In genomic region chr6:35489066-35489465, GRCh38 we compare ENCODE assay signal across 17 cellular contexts. TPM values are rescaled to one million over a fixed set of nuclear protein-coding genes. Genes with fewer than 3 reads are reported as not detected.
DNase-seq lines count a peak whose midpoint lies in the region; ATAC-seq and TF ChIP-seq lines count a peak whose summit lies in the region.
"Had no signal": no experiment of that assay in that cellular context is flagged by ENCODE, and none has a peak within 500 bp of the region (broad histone marks: within the 10 kb centered on the region; RNA-seq: fewer than 3 reads in every experiment).

No MANE protein-coding gene starts in this region.

- peaks cover 15% of the 10 kb centered on the region for H3K9me3 Mint-ChIP-seq in glutamatergic neuron (ENCODE audit: unreplicated experiment)
- no peaks in the 10 kb centered on the region for H3K9me3 Mint-ChIP-seq in stimulated activated effector memory CD8-positive, alpha-beta T cell treated with anti-CD3 and anti-CD28 coated beads, Interleukin-12 subunit alpha, Interleukin-12 subunit beta, amount 100 ng/mL, for 72 hours
- H3K9me3 Mint-ChIP-seq: activated CD4-positive, alpha-beta T cell treated with anti-CD3 and anti-CD28 coated beads, Interleukin-2, amount 10 ng/mL, durations not matched to agents 7 days and 5 days; activated T-helper 17 cell treated with anti-CD3 and anti-CD28 coated beads, Interleukin-2, amount 50 U/mL, for 72 hours; CD4-positive, alpha-beta T cell had no signal

- no peak for ATAC-seq in RWPE2 (ENCODE audit: low read depth)
- no peak for ATAC-seq in GM21381 (IDR thresholded peaks at IDR 0.05; ENCODE audit: unreplicated experiment)
- no peak for ATAC-seq in stimulated activated effector memory CD8-positive, alpha-beta T cell treated with anti-CD3 and anti-CD28 coated beads, Interleukin-12 subunit alpha, Interleukin-12 subunit beta, amount 100 ng/mL, for 72 hours
- ATAC-seq: activated T-helper 17 cell treated with anti-CD3 and anti-CD28 coated beads, Interleukin-2, amount 50 U/mL, for 72 hours had no signal

- H3K4me3 Mint-ChIP-seq in glutamatergic neuron (ENCODE audit: unreplicated experiment): peak overlapping the region; percentile 20
- H3K4me3 Mint-ChIP-seq in stimulated activated effector memory CD8-positive, alpha-beta T cell treated with anti-CD3 and anti-CD28 coated beads, Interleukin-12 subunit alpha, Interleukin-12 subunit beta, amount 100 ng/mL, for 72 hours: no peak overlapping the region
- H3K4me3 Mint-ChIP-seq: activated CD4-positive, alpha-beta T cell treated with anti-CD3 and anti-CD28 coated beads, Interleukin-2, amount 10 ng/mL, durations not matched to agents 7 days and 5 days; activated T-helper 17 cell treated with anti-CD3 and anti-CD28 coated beads, Interleukin-2, amount 50 U/mL, for 72 hours; CD4-positive, alpha-beta T cell had no signal

- no peak for TF ChIP-seq CTCF in HL-60 (IDR thresholded peaks at IDR 0.05; ENCODE audit: insufficient read depth, low read length)
- TF ChIP-seq CTCF in RWPE2 (IDR thresholded peaks at IDR 0.05; ENCODE audit: poor library complexity, severe bottlenecking): no peak
- TF ChIP-seq CTCF in glutamatergic neuron (IDR thresholded peaks at IDR 0.05; ENCODE audit: partially characterized antibody, unreplicated experiment): no peak

- H3K9me3 ChIP-seq in RWPE2 (ENCODE audit: severe bottlenecking): no peaks in the 10 kb centered on the region
- no peaks in the 10 kb centered on the region for H3K9me3 ChIP-seq in skeletal muscle tissue (ENCODE audit: control insufficient read depth in 3 of 3, low read length in 3 of 3)

- DNase-seq in HL-60 (ENCODE audit: low read depth in 1 of 2, low spot score in 1 of 2) (no peak), RWPE2 (ENCODE audit: low spot score) (no peak), glutamatergic neuron (no peak), SHP77 treated with DMSO at 0.1 percent for 48 hours (lab: John Stamatoyannopoulos, UW) (no peak), EL (no peak)
- DNase-seq in stimulated activated effector memory CD8-positive, alpha-beta T cell treated with anti-CD3 and anti-CD28 coated beads, Interleukin-12 subunit alpha, Interleukin-12 subunit beta, amount 100 ng/mL, for 72 hours (ENCODE audit: low spot score in 2 of 2): no peak
- DNase-seq: activated CD4-positive, alpha-beta T cell treated with anti-CD3 and anti-CD28 coated beads, Interleukin-2, amount 10 ng/mL, durations not matched to agents 7 days and 5 days; CD4-positive, alpha-beta T cell; KBM-7; midbrain; NCI-H2081 treated with DMSO at 0.1 percent for 48 hours; T-helper 2 cell had no signal

- H3K36me3 ChIP-seq in RWPE2 (ENCODE audit: low read depth) (peaks cover 9% of the 10 kb centered on the region), skeletal muscle tissue (ENCODE audit: control insufficient read depth in 3 of 3, insufficient read depth in 3 of 3, low read length in 3 of 3) (peaks cover under 1 to 15% (median 6%) of the 10 kb centered on the region in 3 donors)

- H3K27ac Mint-ChIP-seq in glutamatergic neuron (ENCODE audit: unreplicated experiment): peak overlapping the region; percentile 72
- H3K27ac Mint-ChIP-seq in stimulated activated effector memory CD8-positive, alpha-beta T cell treated with anti-CD3 and anti-CD28 coated beads, Interleukin-12 subunit alpha, Interleukin-12 subunit beta, amount 100 ng/mL, for 72 hours: no peak overlapping the region
- H3K27ac Mint-ChIP-seq: activated CD4-positive, alpha-beta T cell treated with anti-CD3 and anti-CD28 coated beads, Interleukin-2, amount 10 ng/mL, durations not matched to agents 7 days and 5 days; CD4-positive, alpha-beta T cell had no signal

- H3K27ac ChIP-seq in HL-60 (replicated peaks) (peak overlapping the region; percentile 86), RWPE2 (ENCODE audit: poor library complexity, severe bottlenecking) (peak overlapping the region; percentile 96), skeletal muscle tissue (ENCODE audit: low read depth, low read length) (peak overlapping the region; percentile 86)

- no peaks in the 10 kb centered on the region for H3K36me3 Mint-ChIP-seq in glutamatergic neuron (ENCODE audit: unreplicated experiment)
- H3K36me3 Mint-ChIP-seq in stimulated activated effector memory CD8-positive, alpha-beta T cell treated with anti-CD3 and anti-CD28 coated beads, Interleukin-12 subunit alpha, Interleukin-12 subunit beta, amount 100 ng/mL, for 72 hours: no peaks in the 10 kb centered on the region

- peaks cover 10% of the 10 kb centered on the region for H3K27me3 Mint-ChIP-seq in glutamatergic neuron (ENCODE audit: unreplicated experiment)
- H3K27me3 Mint-ChIP-seq: activated T-helper 17 cell treated with anti-CD3 and anti-CD28 coated beads, Interleukin-2, amount 50 U/mL, for 72 hours; CD4-positive, alpha-beta T cell had no signal

- H3K4me1 Mint-ChIP-seq in glutamatergic neuron (ENCODE audit: low read depth, unreplicated experiment): peaks cover 38% of the 10 kb centered on the region
- H3K4me1 Mint-ChIP-seq in stimulated activated effector memory CD8-positive, alpha-beta T cell treated with anti-CD3 and anti-CD28 coated beads, Interleukin-12 subunit alpha, Interleukin-12 subunit beta, amount 100 ng/mL, for 72 hours: peaks cover 27% of the 10 kb centered on the region

- H3K9ac ChIP-seq in skeletal muscle tissue (ENCODE audit: low read depth in 1 of 3, low read length in 3 of 3): peak overlapping the region in 1 of 3 donors; percentile 40

- peaks cover 73% of the 10 kb centered on the region for H3K4me1 ChIP-seq in RWPE2 (ENCODE audit: insufficient read depth, poor library complexity, severe bottlenecking)
- H3K4me1 ChIP-seq in skeletal muscle tissue (ENCODE audit: control insufficient read depth in 3 of 3, insufficient read depth in 3 of 3, low read length in 3 of 3): peaks cover 20 to 61% (median 53%) of the 10 kb centered on the region in 3 donors

- H3K27me3 ChIP-seq in HL-60 (ENCODE audit: insufficient read depth, poor library complexity, severe bottlenecking) (no peaks in the 10 kb centered on the region), RWPE2 (ENCODE audit: insufficient read depth, poor library complexity, severe bottlenecking) (no peaks in the 10 kb centered on the region), skeletal muscle tissue (ENCODE audit: control insufficient read depth in 3 of 3, insufficient read depth in 3 of 3, low read length in 3 of 3) (peaks cover 0 to 6% (median 0%) of the 10 kb centered on the region in 3 donors)

- H3K4me3 ChIP-seq in HL-60 (replicated peaks; ENCODE audit: insufficient read depth, low read length) (no peak overlapping the region), RWPE2 (ENCODE audit: severe bottlenecking) (no peak overlapping the region), skeletal muscle tissue (ENCODE audit: low read length in 3 of 3) (no peak overlapping the region)

RNA-seq across cellular contexts. Expression of gene TEAD3, which starts 7.8 kb away (rescaled TPM):
- total RNA-seq in glutamatergic neuron (ENCODE audit: unreplicated experiment) (50.0 TPM), skeletal muscle tissue (6.8 TPM)

RNA-seq across cellular contexts. Expression of gene RPL10A, which starts 20.9 kb away (rescaled TPM):
- total RNA-seq in glutamatergic neuron (ENCODE audit: unreplicated experiment) (690 TPM), skeletal muscle tissue (3,222 TPM)

RNA-seq across cellular contexts. Expression of gene TULP1, which starts 23.6 kb away (rescaled TPM):
- not detected for total RNA-seq in glutamatergic neuron (ENCODE audit: unreplicated experiment)
- 0.52 TPM for total RNA-seq in skeletal muscle tissue
- total RNA-seq: activated CD4-positive, alpha-beta T cell treated with anti-CD3 and anti-CD28 coated beads, Interleukin-2, amount 10 ng/mL, durations not matched to agents 7 days and 5 days; activated T-helper 17 cell treated with anti-CD3 and anti-CD28 coated beads, Interleukin-2, amount 50 U/mL, for 72 hours; CD4-positive, alpha-beta T cell; endothelial cell of umbilical vein; G401 had no signal

RNA-seq across cellular contexts. Expression of gene FANCE, which starts 36.9 kb away (rescaled TPM):
- total RNA-seq in glutamatergic neuron (ENCODE audit: unreplicated experiment) (33.4 TPM), skeletal muscle tissue (21.9 TPM)
